21 cellular contexts compared by ENCODE assay signal in genomic region chr14:98259881-98260280, GRCh38.
DNase-seq lines count a peak whose midpoint lies in the region; ATAC-seq, FAIRE-seq and TF ChIP-seq lines count a peak whose summit lies in the region.
"Had no signal": no experiment of that assay in that cellular context is flagged by ENCODE, and none has a peak within 500 bp of the region (broad histone marks: within the 10 kb centered on the region; RNA-seq: fewer than 3 reads in every experiment).

No MANE protein-coding gene starts in this region.

- H3K36me3 ChIP-seq in HepG2 (replicated peaks in 1 of 2; ENCODE audit: control insufficient read depth in 1 of 2, insufficient read depth in 2 of 2, low read length in 2 of 2) (no peaks in the 10 kb centered on the region), right lobe of liver (no peaks in the 10 kb centered on the region)

- no peak for FAIRE-seq in HepG2 (lab: Jason Lieb, UNC)
- FAIRE-seq: A204.1, GM12891, K562 had no signal

- H3K4me1 ChIP-seq in HepG2 (ENCODE audit: insufficient read depth, low read length), result no peaks in the 10 kb centered on the region
- H3K4me1 ChIP-seq in right lobe of liver, result no peaks in the 10 kb centered on the region

- H2AFZ ChIP-seq in HepG2 (ENCODE audit: low read length), result no peak overlapping the region
- H2AFZ ChIP-seq: GM23338 had no signal

- no peaks in the 10 kb centered on the region for H3K27me3 ChIP-seq in HepG2 (ENCODE audit: control insufficient read depth in 1 of 2, insufficient read depth in 2 of 2, low read length in 2 of 2)
- no peaks in the 10 kb centered on the region for H3K27me3 ChIP-seq in right lobe of liver

- CTCF ChIA-PET in HepG2 (lab: Yijun Ruan, JAX; ENCODE audit: low intra/inter-chr PET ratio, low total read pairs), result no interaction called here

- H3K79me2 ChIP-seq in HepG2 (ENCODE audit: insufficient read depth, low read length), result no peaks in the 10 kb centered on the region

- H3K27ac ChIP-seq in HepG2 (ENCODE audit: extremely low read length, insufficient read depth, low read length) (no peak overlapping the region), right lobe of liver (no peak overlapping the region), epithelial cell of prostate (peak overlapping the region; percentile 41)

- intact Hi-C loops in HepG2 (cut with micrococcal nuclease; ENCODE audit: unreplicated experiment) (no loop called here), right lobe of liver (cut with DNase I) (no loop called here)

- no peaks in the 10 kb centered on the region for H4K20me1 ChIP-seq in HepG2 (ENCODE audit: insufficient read depth, low read length)

- H3K9me3 ChIP-seq in HepG2 (ENCODE audit: low read length) (peaks cover 73% of the 10 kb centered on the region), right lobe of liver (no peaks in the 10 kb centered on the region)

- no TSS peak for BruUV-seq in HepG2 (replicated peaks; lab: Mats Ljungman, UMichigan)

- no peak for TF ChIP-seq RAD21 in HepG2 (CRISPR knock-in tag; IDR thresholded peaks at IDR 0.05)

- no peak for TF ChIP-seq CTCF in HepG2 (CRISPR knock-in tag; IDR thresholded peaks at IDR 0.05)
- no peak for TF ChIP-seq CTCF in right lobe of liver (IDR thresholded peaks at IDR 0.05)

- H3K4me3 ChIP-seq in HepG2 (replicated peaks in 1 of 3; ENCODE audit: insufficient read depth in 1 of 3, low read depth in 2 of 3, low read length in 3 of 3) (no peak overlapping the region), right lobe of liver (no peak overlapping the region)
- H3K4me3 ChIP-seq: GM23338, K562 had no signal

- no peak for ATAC-seq in HepG2
- ATAC-seq in right lobe of liver, result no peak
- no peak for ATAC-seq in GM18870 (IDR thresholded peaks at IDR 0.05; ENCODE audit: unreplicated experiment)
- ATAC-seq: GM23338, HCT116, K562 had no signal

- TF ChIP-seq POLR2A in HepG2 (IDR thresholded peaks at IDR 0.05; ENCODE audit: insufficient read depth in 1 of 2, low read depth in 2 of 2, low read length in 2 of 2) (no peak), right lobe of liver (IDR thresholded peaks at IDR 0.05) (no peak)

- TF ChIP-seq EP300 in HepG2 (IDR thresholded peaks at IDR 0.05; ENCODE audit: low read depth in 2 of 2, low read length in 2 of 2) (no peak), HepG2 (CRISPR knock-in tag; IDR thresholded peaks at IDR 0.05; ENCODE audit: borderline replicate concordance) (no peak)

- H3K4me2 ChIP-seq in HepG2 (ENCODE audit: low read depth, low read length), result no peak overlapping the region
- H3K4me2 ChIP-seq: GM23338 had no signal

- POLR2A ChIA-PET in HepG2 (lab: Yijun Ruan, JAX), result no interaction called here

- no peak overlapping the region for H3K9ac ChIP-seq in HepG2 (ENCODE audit: insufficient read depth, low read depth, low read length)

- in situ Hi-C loops in HepG2 (cut with HindIII; ENCODE audit: extremely low pct_ligation_motif_present, low pct_unique_long_range_greater_than_20kb), result no loop called here

- no peak for DNase-seq in HepG2 (ENCODE audit: low spot score)
- DNase-seq in right lobe of liver, result no peak
- DNase-seq in epithelial cell of prostate (ENCODE audit: low read depth, low spot score), result peak; percentile 57
- peak; percentile 74 for DNase-seq in left kidney (ENCODE audit: low read depth, low spot score)
- no peak for DNase-seq in stimulated activated CD4-positive, alpha-beta T cell treated with anti-CD3 and anti-CD28 coated beads, Interleukin-4, amount 100 ng/mL, for 24 hours
- no peak for DNase-seq in HUDEP-2 (lab: John Stamatoyannopoulos, UW; ENCODE audit: unreplicated experiment in 76 of 76)
- no peak for DNase-seq in COLO668 (lab: John Stamatoyannopoulos, UW; ENCODE audit: unreplicated experiment)
- DNase-seq: Calu3; CD4-positive, alpha-beta T cell; NCI-H1105; NCI-H2081; NCI-H2227 treated with DMSO at 0.1 percent for 48 hours; NCI-H510A treated with DMSO at 0.1 percent for 48 hours; NCI-H82; RPMI8226 had no signal

- 85% methylated on average over 4 of the region's 4 CpGs for WGBS in HepG2 (ENCODE audit: low lambda C conversion rate)
- WGBS in right lobe of liver (ENCODE audit: insufficient coverage, low coverage, low lambda C conversion rate, missing lambda C conversion rate), result 69% methylated on average over 4 of the region's 4 CpGs

TF ChIP-seq in HepG2, 621 proteins besides CTCF, POLR2A, EP300 and RAD21:
- TF ChIP-seq KMT2A (CRISPR knock-in tag; IDR thresholded peaks at IDR 0.05) (no peak), ELF3 (CRISPR knock-in tag; IDR thresholded peaks at IDR 0.05) (no peak), KDM3A (CRISPR knock-in tag; IDR thresholded peaks at IDR 0.05; ENCODE audit: low read depth) (no peak), MTERF4 (CRISPR knock-in tag; IDR thresholded peaks at IDR 0.05) (no peak), ARNT (IDR thresholded peaks at IDR 0.05) (no peak), RXRA (CRISPR knock-in tag; IDR thresholded peaks at IDR 0.05) (no peak), MNT (IDR thresholded peaks at IDR 0.05) (peak; percentile 58; the same call in 1 of the 2 replicates), ZNF713 (CRISPR knock-in tag; IDR thresholded peaks at IDR 0.05) (no peak)

Comparison
In these comparisons a context has a peak if more than half of its experiments do, and no peak if none do; other contexts are left out.
1. DNase-seq: peak in epithelial cell of prostate (single experiment) and left kidney (single experiment); none in HepG2 (single experiment), right lobe of liver (0 of 3), stimulated activated CD4-positive, alpha-beta T cell treated with anti-CD3 and anti-CD28 coated beads, Interleukin-4, amount 100 ng/mL, for 24 hours (single experiment), HUDEP-2 (0 of 76) and COLO668 (single experiment).